Comparison of ENCODE assay signal across 1 cellular context in the genomic region with DNA sequence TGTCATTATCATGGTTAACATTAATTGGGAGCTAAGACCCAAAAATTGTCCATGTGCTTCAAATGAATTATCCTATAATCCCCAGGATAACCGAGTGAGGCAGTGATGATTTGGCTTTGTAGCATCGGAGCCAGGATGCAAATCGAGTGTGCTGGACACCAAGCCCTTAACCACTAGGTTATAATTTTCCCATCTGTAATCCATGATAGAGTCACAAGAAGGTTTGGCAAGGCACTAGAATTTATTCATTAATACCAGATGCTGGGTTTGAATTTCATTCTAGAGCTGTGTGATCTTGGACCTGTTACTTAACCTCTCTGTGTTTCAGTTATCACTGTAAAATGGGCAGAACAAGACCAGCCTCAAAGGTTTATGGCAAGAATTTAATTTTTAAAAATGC.
TF ChIP-seq lines count a peak whose summit lies in the region.

No MANE protein-coding gene starts in this region.

TF ChIP-seq in K562, 482 proteins besides CTCF, POLR2A, EP300 and RAD21 (continued from another document):
- no peak for TF ChIP-seq CREB1 (IDR thresholded peaks at IDR 0.05)
- TF ChIP-seq CREB1 (CRISPR knock-in tag; IDR thresholded peaks at IDR 0.05) = no peak
- no peak for TF ChIP-seq SRSF7 (optimal IDR thresholded peaks at IDR 0.05; ENCODE audit: low read depth, low read length)
- no peak for TF ChIP-seq ZNF384 (IDR thresholded peaks at IDR 0.05; ENCODE audit: low read depth, low read length)
- TF ChIP-seq, protein P1, sequence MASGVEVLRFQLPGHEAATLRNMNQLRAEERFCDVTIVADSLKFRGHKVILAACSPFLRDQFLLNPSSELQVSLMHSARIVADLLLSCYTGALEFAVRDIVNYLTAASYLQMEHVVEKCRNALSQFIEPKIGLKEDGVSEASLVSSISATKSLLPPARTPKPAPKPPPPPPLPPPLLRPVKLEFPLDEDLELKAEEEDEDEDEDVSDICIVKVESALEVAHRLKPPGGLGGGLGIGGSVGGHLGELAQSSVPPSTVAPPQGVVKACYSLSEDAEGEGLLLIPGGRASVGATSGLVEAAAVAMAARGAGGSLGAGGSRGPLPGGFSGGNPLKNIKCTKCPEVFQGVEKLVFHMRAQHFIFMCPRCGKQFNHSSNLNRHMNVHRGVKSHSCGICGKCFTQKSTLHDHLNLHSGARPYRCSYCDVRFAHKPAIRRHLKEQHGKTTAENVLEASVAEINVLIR (CRISPR knock-in tag; IDR thresholded peaks at IDR 0.05) = no peak
- TF ChIP-seq SMARCA5 (IDR thresholded peaks at IDR 0.05) = no peak
- no peak for TF ChIP-seq ZNF253 (CRISPR knock-in tag; conservative IDR thresholded peaks at IDR 0.05)
- TF ChIP-seq ZNF347 (CRISPR knock-in tag; IDR thresholded peaks at IDR 0.05; ENCODE audit: low read depth) = no peak
- no peak for TF ChIP-seq POU5F1 (IDR thresholded peaks at IDR 0.05; ENCODE audit: borderline replicate concordance, low read depth, low read length, partially characterized antibody)
- TF ChIP-seq KAT2B (IDR thresholded peaks at IDR 0.05; ENCODE audit: low read depth, low read length) = no peak
- TF ChIP-seq, protein P2, sequence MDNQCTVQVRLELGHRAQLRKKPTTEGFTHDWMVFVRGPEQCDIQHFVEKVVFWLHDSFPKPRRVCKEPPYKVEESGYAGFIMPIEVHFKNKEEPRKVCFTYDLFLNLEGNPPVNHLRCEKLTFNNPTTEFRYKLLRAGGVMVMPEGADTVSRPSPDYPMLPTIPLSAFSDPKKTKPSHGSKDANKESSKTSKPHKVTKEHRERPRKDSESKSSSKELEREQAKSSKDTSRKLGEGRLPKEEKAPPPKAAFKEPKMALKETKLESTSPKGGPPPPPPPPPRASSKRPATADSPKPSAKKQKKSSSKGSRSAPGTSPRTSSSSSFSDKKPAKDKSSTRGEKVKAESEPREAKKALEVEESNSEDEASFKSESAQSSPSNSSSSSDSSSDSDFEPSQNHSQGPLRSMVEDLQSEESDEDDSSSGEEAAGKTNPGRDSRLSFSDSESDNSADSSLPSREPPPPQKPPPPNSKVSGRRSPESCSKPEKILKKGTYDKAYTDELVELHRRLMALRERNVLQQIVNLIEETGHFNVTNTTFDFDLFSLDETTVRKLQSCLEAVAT (IDR thresholded peaks at IDR 0.05) = no peak
- TF ChIP-seq ZNF263 (CRISPR knock-in tag; IDR thresholded peaks at IDR 0.05; ENCODE audit: borderline replicate concordance) = no peak
- TF ChIP-seq MYC (IDR thresholded peaks at IDR 0.05; ENCODE audit: low read depth, low read length) = no peak
- no peak for TF ChIP-seq MYC (CRISPR knock-in tag; IDR thresholded peaks at IDR 0.05; ENCODE audit: borderline replicate concordance, low read depth)
- TF ChIP-seq STAT5B (CRISPR knock-in tag; IDR thresholded peaks at IDR 0.05) = no peak
- TF ChIP-seq ZFP36 (IDR thresholded peaks at IDR 0.05; ENCODE audit: low read depth, low read length, partially characterized antibody) = peak; percentile 63
- TF ChIP-seq ZNF197 (CRISPR knock-in tag; IDR thresholded peaks at IDR 0.05; ENCODE audit: low read depth) = no peak
- no peak for TF ChIP-seq THRA (IDR thresholded peaks at IDR 0.05)
- TF ChIP-seq BCOR (IDR thresholded peaks at IDR 0.05) = peak; percentile 66
- no peak for TF ChIP-seq RFX7 (CRISPR knock-in tag; IDR thresholded peaks at IDR 0.05)
- peak; percentile 90 for TF ChIP-seq RBM25 (IDR thresholded peaks at IDR 0.05; ENCODE audit: low read depth, low read length, severe bottlenecking)
- TF ChIP-seq, protein P3, sequence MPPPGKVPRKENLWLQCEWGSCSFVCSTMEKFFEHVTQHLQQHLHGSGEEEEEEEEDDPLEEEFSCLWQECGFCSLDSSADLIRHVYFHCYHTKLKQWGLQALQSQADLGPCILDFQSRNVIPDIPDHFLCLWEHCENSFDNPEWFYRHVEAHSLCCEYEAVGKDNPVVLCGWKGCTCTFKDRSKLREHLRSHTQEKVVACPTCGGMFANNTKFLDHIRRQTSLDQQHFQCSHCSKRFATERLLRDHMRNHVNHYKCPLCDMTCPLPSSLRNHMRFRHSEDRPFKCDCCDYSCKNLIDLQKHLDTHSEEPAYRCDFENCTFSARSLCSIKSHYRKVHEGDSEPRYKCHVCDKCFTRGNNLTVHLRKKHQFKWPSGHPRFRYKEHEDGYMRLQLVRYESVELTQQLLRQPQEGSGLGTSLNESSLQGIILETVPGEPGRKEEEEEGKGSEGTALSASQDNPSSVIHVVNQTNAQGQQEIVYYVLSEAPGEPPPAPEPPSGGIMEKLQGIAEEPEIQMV (tag; conservative IDR thresholded peaks at IDR 0.05; ENCODE audit: low read depth) = no peak
- TF ChIP-seq, protein P4, sequence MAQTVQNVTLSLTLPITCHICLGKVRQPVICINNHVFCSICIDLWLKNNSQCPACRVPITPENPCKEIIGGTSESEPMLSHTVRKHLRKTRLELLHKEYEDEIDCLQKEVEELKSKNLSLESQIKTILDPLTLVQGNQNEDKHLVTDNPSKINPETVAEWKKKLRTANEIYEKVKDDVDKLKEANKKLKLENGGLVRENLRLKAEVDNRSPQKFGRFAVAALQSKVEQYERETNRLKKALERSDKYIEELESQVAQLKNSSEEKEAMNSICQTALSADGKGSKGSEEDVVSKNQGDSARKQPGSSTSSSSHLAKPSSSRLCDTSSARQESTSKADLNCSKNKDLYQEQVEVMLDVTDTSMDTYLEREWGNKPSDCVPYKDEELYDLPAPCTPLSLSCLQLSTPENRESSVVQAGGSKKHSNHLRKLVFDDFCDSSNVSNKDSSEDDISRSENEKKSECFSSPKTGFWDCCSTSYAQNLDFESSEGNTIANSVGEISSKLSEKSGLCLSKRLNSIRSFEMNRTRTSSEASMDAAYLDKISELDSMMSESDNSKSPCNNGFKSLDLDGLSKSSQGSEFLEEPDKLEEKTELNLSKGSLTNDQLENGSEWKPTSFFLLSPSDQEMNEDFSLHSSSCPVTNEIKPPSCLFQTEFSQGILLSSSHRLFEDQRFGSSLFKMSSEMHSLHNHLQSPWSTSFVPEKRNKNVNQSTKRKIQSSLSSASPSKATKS (CRISPR knock-in tag; IDR thresholded peaks at IDR 0.05) = no peak
- no peak for TF ChIP-seq OTX1 (CRISPR knock-in tag; IDR thresholded peaks at IDR 0.05)
- no peak for TF ChIP-seq ZNF217 (CRISPR knock-in tag; IDR thresholded peaks at IDR 0.05)
- no peak for TF ChIP-seq FOXP4 (CRISPR knock-in tag; IDR thresholded peaks at IDR 0.05; ENCODE audit: borderline replicate concordance)
- peak in 1 of 2 experiments; percentile 43; a peak in 1 of 4 replicates for TF ChIP-seq KDM1A (IDR thresholded peaks at IDR 0.05)
- TF ChIP-seq ZNF232 (CRISPR knock-in tag; IDR thresholded peaks at IDR 0.05) = no peak
- 0 out of 4 replicates have a peak, but pooled peaks of 1 of the 2 experiments have one; percentile 18 for TF ChIP-seq RCOR1 (IDR thresholded peaks at IDR 0.05; ENCODE audit: borderline replicate concordance in 1 of 2, low read depth in 2 of 2, low read length in 2 of 2)
- TF ChIP-seq NFE2L1 (tag; IDR thresholded peaks at IDR 0.05; ENCODE audit: borderline replicate concordance, low read depth) = no peak
